18 cellular contexts compared by ENCODE assay signal in the genomic region with DNA sequence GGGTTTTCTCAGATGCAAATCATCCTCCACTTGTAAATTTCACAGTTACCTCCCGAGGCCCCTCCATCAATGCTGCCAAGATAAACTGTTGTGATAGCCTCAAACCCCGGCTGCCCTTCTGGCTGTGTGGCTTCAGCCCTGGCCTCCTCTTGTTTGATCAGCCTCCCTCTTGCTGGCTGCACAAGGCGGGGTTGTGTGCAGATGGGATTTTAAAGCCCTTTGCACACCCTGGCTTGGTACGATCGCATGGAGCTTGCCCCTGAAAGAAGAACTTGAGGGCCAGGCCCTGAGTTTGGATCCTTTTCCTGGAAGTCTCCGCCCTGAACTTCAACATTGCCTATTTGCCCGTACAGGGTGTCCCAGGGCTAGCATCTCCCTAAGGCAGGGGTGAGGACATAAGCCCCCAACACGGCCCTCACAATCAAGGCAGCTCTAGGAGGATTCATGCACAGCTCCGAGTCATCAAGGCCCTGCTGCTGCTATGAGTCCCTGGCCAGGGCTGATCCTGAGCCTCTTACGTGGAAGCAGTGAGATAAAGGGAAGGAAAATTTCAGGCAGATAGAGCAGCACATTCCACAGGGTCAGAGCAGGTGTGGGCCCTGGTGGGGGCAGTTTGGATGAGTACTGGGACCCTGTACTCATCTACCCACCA.
"Had no signal": no experiment of that assay in that cellular context is flagged by ENCODE, and none has a peak within 500 bp of the region (broad histone marks: within the 10 kb centered on the region; RNA-seq: fewer than 3 reads in every experiment).

No MANE protein-coding gene starts in this region.

- H3K27ac ChIP-seq: esophagus squamous epithelium, right lobe of liver, thoracic aorta had no signal

- H3K27me3 ChIP-seq: esophagus squamous epithelium, right lobe of liver had no signal

- H3K4me1 Mint-ChIP-seq: activated naive CD4-positive, alpha-beta T cell treated with anti-CD3 and anti-CD28 coated beads, Interleukin-2, amount 50 U/mL, for 24 hours; stimulated activated memory B cell treated with anti-CD40 and anti-IgM and Interleukin-4, amounts not matched to agents 10 μg/mL and 1 μg/mL and 100 μg/mL, for 72 hours; T-cell had no signal

- H3K4me1 ChIP-seq: esophagus squamous epithelium, right lobe of liver had no signal

- H3K36me3 ChIP-seq: esophagus squamous epithelium, right lobe of liver, thoracic aorta had no signal

- H3K4me3 Mint-ChIP-seq: activated naive CD4-positive, alpha-beta T cell treated with anti-CD3 and anti-CD28 coated beads, Interleukin-2, amount 50 U/mL, for 24 hours; activated T-cell treated with anti-CD3 and anti-CD28 coated beads, Interleukin-2, amount 50 U/mL, for 4 hours; effector memory CD8-positive, alpha-beta T cell; neural crest cell; stimulated activated memory B cell treated with anti-CD40 and anti-IgM and Interleukin-4, amounts not matched to agents 10 μg/mL and 1 μg/mL and 100 μg/mL, for 72 hours; T-cell had no signal

- DNase-seq: activated CD4-positive, alpha-beta T cell treated with anti-CD3 and anti-CD28 coated beads, Interleukin-2, amount 50 U/mL, for 1 hour; activated CD8-positive, alpha-beta memory T cell treated with anti-CD3 and anti-CD28 coated beads, Interleukin-2, amount 50 U/mL, for 4 hours; activated gamma-delta T cell; activated T-cell treated with anti-CD3 and anti-CD28 coated beads, Interleukin-2, amount 50 U/mL, for 4 hours; effector memory CD8-positive, alpha-beta T cell; esophagus squamous epithelium; midbrain; SK-N-SH; stimulated activated CD4-positive, alpha-beta T cell treated with anti-CD3 and anti-CD28 coated beads, Interleukin-4, amount 100 ng/mL, for 4 hours; T-cell; T-helper 9 cell had no signal

- H3K9me3 ChIP-seq: esophagus squamous epithelium, right lobe of liver, SK-N-SH, thoracic aorta had no signal

- H3K4me2 ChIP-seq: SK-N-SH had no signal

- H3K27ac Mint-ChIP-seq: activated naive CD4-positive, alpha-beta T cell treated with anti-CD3 and anti-CD28 coated beads, Interleukin-2, amount 50 U/mL, for 24 hours; effector memory CD8-positive, alpha-beta T cell; stimulated activated memory B cell treated with anti-CD40 and anti-IgM and Interleukin-4, amounts not matched to agents 10 μg/mL and 1 μg/mL and 100 μg/mL, for 72 hours; T-cell had no signal

- H3K36me3 Mint-ChIP-seq: activated naive CD4-positive, alpha-beta T cell treated with anti-CD3 and anti-CD28 coated beads, Interleukin-2, amount 50 U/mL, for 24 hours; stimulated activated memory B cell treated with anti-CD40 and anti-IgM and Interleukin-4, amounts not matched to agents 10 μg/mL and 1 μg/mL and 100 μg/mL, for 72 hours; T-cell had no signal

- ATAC-seq: activated T-cell treated with anti-CD3 and anti-CD28 coated beads, Interleukin-2, amount 50 U/mL, for 4 hours; effector memory CD8-positive, alpha-beta T cell; left cardiac atrium; right lobe of liver; stimulated activated memory B cell treated with anti-CD40 and anti-IgM and Interleukin-4, amounts not matched to agents 10 μg/mL and 1 μg/mL and 100 μg/mL, for 72 hours; T-cell had no signal

- H3K27me3 Mint-ChIP-seq: activated naive CD4-positive, alpha-beta T cell treated with anti-CD3 and anti-CD28 coated beads, Interleukin-2, amount 50 U/mL, for 24 hours had no signal

- H3K9me3 Mint-ChIP-seq: activated naive CD4-positive, alpha-beta T cell treated with anti-CD3 and anti-CD28 coated beads, Interleukin-2, amount 50 U/mL, for 24 hours; activated T-cell treated with anti-CD3 and anti-CD28 coated beads, Interleukin-2, amount 50 U/mL, for 4 hours; effector memory CD8-positive, alpha-beta T cell; neural crest cell; stimulated activated memory B cell treated with anti-CD40 and anti-IgM and Interleukin-4, amounts not matched to agents 10 μg/mL and 1 μg/mL and 100 μg/mL, for 72 hours; T-cell had no signal

- H3K4me3 ChIP-seq: esophagus squamous epithelium, lung, right lobe of liver, thoracic aorta had no signal

- H3K9ac ChIP-seq: SK-N-SH had no signal
